ENCODE assay signal across 8 cellular contexts in genomic region chr9:33517373-33517772, GRCh38. TPM values are rescaled to one million over a fixed set of nuclear protein-coding genes. Genes with fewer than 3 reads are reported as not detected.
DNase-seq lines count a peak whose midpoint lies in the region; ATAC-seq, FAIRE-seq and TF ChIP-seq lines count a peak whose summit lies in the region.

No MANE protein-coding gene starts in this region.

- H3F3A ChIP-seq in PC-9 (ENCODE audit: insufficient read depth, low read depth): no peaks in the 10 kb centered on the region

- no peak overlapping the region for H2AFZ ChIP-seq in PC-9

- no peak overlapping the region for H3K4me3 Mint-ChIP-seq in progenitor cell of endocrine pancreas (ENCODE audit: low read depth)

- H3K27ac Mint-ChIP-seq in progenitor cell of endocrine pancreas: no peak overlapping the region

- FAIRE-seq in GM12891 (lab: Jason Lieb, UNC): peak; percentile 13

- TF ChIP-seq POLR2A in GM12891 (IDR thresholded peaks at IDR 0.05; ENCODE audit: low read depth, low read length): no peak

- H3K79me2 ChIP-seq in PC-9 (ENCODE audit: low read depth): no peaks in the 10 kb centered on the region

- H3K4me1 ChIP-seq in PC-9 (replicated peaks; ENCODE audit: insufficient read depth): no peaks in the 10 kb centered on the region

- H3K9me2 ChIP-seq in PC-9 (ENCODE audit: insufficient read depth): no peaks in the 10 kb centered on the region

- H3K27me3 ChIP-seq in PC-9 (ENCODE audit: insufficient read depth, low read depth): no peaks in the 10 kb centered on the region

- TF ChIP-seq CTCF in AG10803 (conservative IDR thresholded peaks at IDR 0.05; ENCODE audit: low read length): peak; percentile 60
- TF ChIP-seq CTCF in PC-9 (conservative IDR thresholded peaks at IDR 0.05): peak; percentile 71
- peak; percentile 59 for TF ChIP-seq CTCF in epithelial cell of esophagus (IDR thresholded peaks at IDR 0.05; ENCODE audit: insufficient read depth, low read depth, low read length, missing control alignments)
- peak; percentile 63 for TF ChIP-seq CTCF in progenitor cell of endocrine pancreas (IDR thresholded peaks at IDR 0.05; ENCODE audit: unreplicated experiment)

- no TSS peak for BruUV-seq in PC-9 (replicated peaks; lab: Mats Ljungman, UMichigan)

- no peaks in the 10 kb centered on the region for H3K9me3 ChIP-seq in PC-9 (ENCODE audit: insufficient read depth, low read depth)

- peaks cover 1% of the 10 kb centered on the region for H3K36me3 Mint-ChIP-seq in progenitor cell of endocrine pancreas (ENCODE audit: insufficient read depth)

- CTCF ChIA-PET in PC-9 (lab: Charles Lee): interaction anchor here (0.6 to 0.9 kb wide), 2 partner anchors 107 to 985 kb away, joined by 3 read pairs; no protein-coding TSS in a partner anchor

- peaks cover 14% of the 10 kb centered on the region for H3K9me3 Mint-ChIP-seq in progenitor cell of endocrine pancreas (ENCODE audit: low read depth)

- no peaks in the 10 kb centered on the region for H3K4me1 Mint-ChIP-seq in progenitor cell of endocrine pancreas (ENCODE audit: low read depth)

- DNase-seq in AG10803 (ENCODE audit: low read depth) (peak; percentile 52), GM12891 (ENCODE audit: insufficient read length, low spot score) (no peak), PC-9 (peak; percentile 2 to 45), epithelial cell of esophagus (ENCODE audit: low read depth) (peak; percentile 60), progenitor cell of endocrine pancreas (ENCODE audit: low spot score, unreplicated experiment) (no peak), occipital lobe (lab: John Stamatoyannopoulos, UW) (no peak)

- no peaks in the 10 kb centered on the region for H3K36me3 ChIP-seq in PC-9 (ENCODE audit: low read depth)

- H3K27me3 Mint-ChIP-seq in progenitor cell of endocrine pancreas: peaks cover 6% of the 10 kb centered on the region

- intact Hi-C loops in PC-9 (cut with micrococcal nuclease; ENCODE audit: unreplicated experiment): no loop called here

- no peak overlapping the region for H3K27ac ChIP-seq in PC-9

- no peak for ATAC-seq in HG03439 (IDR thresholded peaks at IDR 0.05; ENCODE audit: unreplicated experiment)
- no peak for ATAC-seq in HG02588 (IDR thresholded peaks at IDR 0.05; ENCODE audit: unreplicated experiment)

- H3K4me3 ChIP-seq in AG10803 (ENCODE audit: low read length): no peak overlapping the region
- no peak overlapping the region for H3K4me3 ChIP-seq in PC-9
- H3K4me3 ChIP-seq in epithelial cell of esophagus (ENCODE audit: low read length): no peak overlapping the region

- no peaks in the 10 kb centered on the region for H4K20me1 ChIP-seq in PC-9 (ENCODE audit: insufficient read depth)

- H3K4me2 ChIP-seq in PC-9: no peak overlapping the region

- POLR2A ChIA-PET in PC-9 (lab: Charles Lee; ENCODE audit: unreplicated experiment): no interaction called here

TF ChIP-seq in GM12891, 5 proteins besides CTCF, POLR2A, EP300 and RAD21:
- TF ChIP-seq PAX5 (IDR thresholded peaks at IDR 0.05; ENCODE audit: insufficient read depth, low read length, severe bottlenecking) (no peak), POU2F2 (IDR thresholded peaks at IDR 0.05; ENCODE audit: low read depth, low read length) (no peak), POLR2AphosphoS5 (IDR thresholded peaks at IDR 0.05; ENCODE audit: low read depth, low read length) (no peak), TAF1 (IDR thresholded peaks at IDR 0.05; ENCODE audit: low read depth, low read length) (no peak), SPI1 (IDR thresholded peaks at IDR 0.05; ENCODE audit: low read depth, low read length) (no peak)

RNA-seq across cellular contexts. Expression of gene ANKRD18B, which starts 6.7 kb away (rescaled TPM):
- polyA plus RNA-seq in GM12891 (2012; ENCODE audit: low read depth, missing spikeins): not detected
- total RNA-seq in PC-9 (2021): 4.6 and 6.9 TPM in 2 replicates
- 2.3 and 2.9 TPM in 2 replicates for total RNA-seq in progenitor cell of endocrine pancreas
- 1.1 TPM for total RNA-seq in occipital lobe

RNA-seq across cellular contexts. Expression of gene NOL6, which starts 43.6 kb away (rescaled TPM):
- 17.7 TPM for polyA plus RNA-seq in GM12891 (2012; ENCODE audit: low read depth, missing spikeins)
- total RNA-seq in PC-9 (2021) (15.5 and 16.2 TPM in 2 replicates), progenitor cell of endocrine pancreas (29.6 and 32.7 TPM in 2 replicates), occipital lobe (13.9 TPM)

Comparison
In these comparisons a context has a peak if more than half of its experiments do, and no peak if none do; other contexts are left out.
1. DNase-seq: peak in AG10803 (single experiment), PC-9 (2 of 2) and epithelial cell of esophagus (single experiment); none in GM12891 (single experiment), progenitor cell of endocrine pancreas (single experiment) and occipital lobe (single experiment).
2. Peak in every context shown above with its lines, with median percentiles within 50 percentile points of each other: CTCF ChIP-seq.